ENCODE assay signal across 1 cellular context in the genomic region with DNA sequence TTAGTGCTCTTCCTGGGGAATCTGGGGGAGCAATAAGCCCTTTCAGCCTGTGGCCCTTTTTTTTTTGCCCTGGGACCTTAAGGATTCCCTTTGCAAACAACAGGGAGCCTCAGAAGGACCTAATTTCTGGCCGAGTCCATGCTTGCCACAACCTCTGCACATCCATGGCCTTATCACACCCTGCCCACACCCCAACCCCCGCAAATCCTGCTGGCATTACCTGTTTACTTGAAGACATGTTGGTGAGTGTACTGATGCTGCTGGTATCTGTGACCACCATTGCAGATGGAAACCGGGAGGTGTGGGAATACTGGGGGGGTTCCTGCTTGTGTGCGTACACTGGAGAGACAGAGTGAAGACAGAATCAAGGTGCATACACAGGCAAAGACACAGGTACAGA.
TF ChIP-seq lines count a peak whose summit lies in the region.

No MANE protein-coding gene starts in this region.

TF ChIP-seq in liver, 16 proteins besides CTCF, POLR2A, EP300 and RAD21 (continued from another document):
- TF ChIP-seq, protein P1, sequence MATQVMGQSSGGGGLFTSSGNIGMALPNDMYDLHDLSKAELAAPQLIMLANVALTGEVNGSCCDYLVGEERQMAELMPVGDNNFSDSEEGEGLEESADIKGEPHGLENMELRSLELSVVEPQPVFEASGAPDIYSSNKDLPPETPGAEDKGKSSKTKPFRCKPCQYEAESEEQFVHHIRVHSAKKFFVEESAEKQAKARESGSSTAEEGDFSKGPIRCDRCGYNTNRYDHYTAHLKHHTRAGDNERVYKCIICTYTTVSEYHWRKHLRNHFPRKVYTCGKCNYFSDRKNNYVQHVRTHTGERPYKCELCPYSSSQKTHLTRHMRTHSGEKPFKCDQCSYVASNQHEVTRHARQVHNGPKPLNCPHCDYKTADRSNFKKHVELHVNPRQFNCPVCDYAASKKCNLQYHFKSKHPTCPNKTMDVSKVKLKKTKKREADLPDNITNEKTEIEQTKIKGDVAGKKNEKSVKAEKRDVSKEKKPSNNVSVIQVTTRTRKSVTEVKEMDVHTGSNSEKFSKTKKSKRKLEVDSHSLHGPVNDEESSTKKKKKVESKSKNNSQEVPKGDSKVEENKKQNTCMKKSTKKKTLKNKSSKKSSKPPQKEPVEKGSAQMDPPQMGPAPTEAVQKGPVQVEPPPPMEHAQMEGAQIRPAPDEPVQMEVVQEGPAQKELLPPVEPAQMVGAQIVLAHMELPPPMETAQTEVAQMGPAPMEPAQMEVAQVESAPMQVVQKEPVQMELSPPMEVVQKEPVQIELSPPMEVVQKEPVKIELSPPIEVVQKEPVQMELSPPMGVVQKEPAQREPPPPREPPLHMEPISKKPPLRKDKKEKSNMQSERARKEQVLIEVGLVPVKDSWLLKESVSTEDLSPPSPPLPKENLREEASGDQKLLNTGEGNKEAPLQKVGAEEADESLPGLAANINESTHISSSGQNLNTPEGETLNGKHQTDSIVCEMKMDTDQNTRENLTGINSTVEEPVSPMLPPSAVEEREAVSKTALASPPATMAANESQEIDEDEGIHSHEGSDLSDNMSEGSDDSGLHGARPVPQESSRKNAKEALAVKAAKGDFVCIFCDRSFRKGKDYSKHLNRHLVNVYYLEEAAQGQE (IDR thresholded peaks at IDR 0.05), result no peak
- TF ChIP-seq, protein P2, sequence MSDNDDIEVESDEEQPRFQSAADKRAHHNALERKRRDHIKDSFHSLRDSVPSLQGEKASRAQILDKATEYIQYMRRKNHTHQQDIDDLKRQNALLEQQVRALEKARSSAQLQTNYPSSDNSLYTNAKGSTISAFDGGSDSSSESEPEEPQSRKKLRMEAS (IDR thresholded peaks at IDR 0.05), result no peak
- TF ChIP-seq FOXA1 (IDR thresholded peaks at IDR 0.05) (no peak), SP1 (IDR thresholded peaks at IDR 0.05) (no peak), YY1 (IDR thresholded peaks at IDR 0.05) (no peak), HNF4A (conservative IDR thresholded peaks at IDR 0.05) (no peak), TAF1 (conservative IDR thresholded peaks at IDR 0.05) (no peak), EGR1 (IDR thresholded peaks at IDR 0.05; ENCODE audit: low read depth in 2 of 2) (no peak), FOXA2 (IDR thresholded peaks at IDR 0.05) (no peak), NR2F2 (IDR thresholded peaks at IDR 0.05) (no peak)
- TF ChIP-seq, protein P3, sequence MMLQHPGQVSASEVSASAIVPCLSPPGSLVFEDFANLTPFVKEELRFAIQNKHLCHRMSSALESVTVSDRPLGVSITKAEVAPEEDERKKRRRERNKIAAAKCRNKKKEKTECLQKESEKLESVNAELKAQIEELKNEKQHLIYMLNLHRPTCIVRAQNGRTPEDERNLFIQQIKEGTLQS (IDR thresholded peaks at IDR 0.05), result no peak
- TF ChIP-seq, protein P4, sequence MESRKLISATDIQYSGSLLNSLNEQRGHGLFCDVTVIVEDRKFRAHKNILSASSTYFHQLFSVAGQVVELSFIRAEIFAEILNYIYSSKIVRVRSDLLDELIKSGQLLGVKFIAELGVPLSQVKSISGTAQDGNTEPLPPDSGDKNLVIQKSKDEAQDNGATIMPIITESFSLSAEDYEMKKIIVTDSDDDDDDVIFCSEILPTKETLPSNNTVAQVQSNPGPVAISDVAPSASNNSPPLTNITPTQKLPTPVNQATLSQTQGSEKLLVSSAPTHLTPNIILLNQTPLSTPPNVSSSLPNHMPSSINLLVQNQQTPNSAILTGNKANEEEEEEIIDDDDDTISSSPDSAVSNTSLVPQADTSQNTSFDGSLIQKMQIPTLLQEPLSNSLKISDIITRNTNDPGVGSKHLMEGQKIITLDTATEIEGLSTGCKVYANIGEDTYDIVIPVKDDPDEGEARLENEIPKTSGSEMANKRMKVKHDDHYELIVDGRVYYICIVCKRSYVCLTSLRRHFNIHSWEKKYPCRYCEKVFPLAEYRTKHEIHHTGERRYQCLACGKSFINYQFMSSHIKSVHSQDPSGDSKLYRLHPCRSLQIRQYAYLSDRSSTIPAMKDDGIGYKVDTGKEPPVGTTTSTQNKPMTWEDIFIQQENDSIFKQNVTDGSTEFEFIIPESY (IDR thresholded peaks at IDR 0.05), result no peak
